In genomic region chr10:33153968-33154327, GRCh38 we compare ENCODE assay signal across 17 cellular contexts.
DNase-seq lines count a peak whose midpoint lies in the region; ATAC-seq, FAIRE-seq and TF ChIP-seq lines count a peak whose summit lies in the region.
"Had no signal": no experiment of that assay in that cellular context is flagged by ENCODE, and none has a peak within 500 bp of the region (broad histone marks: within the 10 kb centered on the region; RNA-seq: fewer than 3 reads in every experiment).

No MANE protein-coding gene starts in this region.

- peak overlapping the region; percentile 28 for H3K4me3 ChIP-seq in naive thymus-derived CD4-positive, alpha-beta T cell (ENCODE audit: low read length)
- no peak overlapping the region for H3K4me3 ChIP-seq in upper lobe of left lung
- H3K4me3 ChIP-seq: cardiac muscle cell, ovary, Peyer's patch, upper lobe of right lung had no signal

- H3K36me3 Mint-ChIP-seq in activated CD4-positive, alpha-beta T cell treated with anti-CD3 and anti-CD28 coated beads, Interleukin-2, amount 10 ng/mL, durations not matched to agents 24 days and 14 days (ENCODE audit: low read depth), result no peaks in the 10 kb centered on the region
- no peaks in the 10 kb centered on the region for H3K36me3 Mint-ChIP-seq in CD4-positive, alpha-beta T cell (ENCODE audit: low read depth)
- peaks cover 7% of the 10 kb centered on the region for H3K36me3 Mint-ChIP-seq in T-helper 2 cell treated with Interferon-gamma antibody and Interleukin-4, amounts not matched to agents 5 μg/mL and 100 μg/mL, for 36 hours (ENCODE audit: low read depth)
- peaks cover 0 to 6% (median 0%) of the 10 kb centered on the region in 5 donors for H3K36me3 Mint-ChIP-seq in naive thymus-derived CD4-positive, alpha-beta T cell

- peaks cover 15 to 57% of the 10 kb centered on the region in 2 donors for H3K4me1 ChIP-seq in naive thymus-derived CD4-positive, alpha-beta T cell (ENCODE audit: control insufficient read depth in 2 of 2, insufficient read depth in 2 of 2, low read length in 2 of 2)
- peaks cover 0 to 19% (median 8%) of the 10 kb centered on the region in 4 donors for H3K4me1 ChIP-seq in upper lobe of left lung
- H3K4me1 ChIP-seq: Peyer's patch had no signal

- ATAC-seq in CD4-positive, alpha-beta T cell (ENCODE audit: poor library complexity), result peak; percentile 18
- peak; percentile 31 for ATAC-seq in naive thymus-derived CD4-positive, alpha-beta T cell
- ATAC-seq in upper lobe of left lung (ENCODE audit: low FRiP score in 2 of 2), result no peak
- ATAC-seq: upper lobe of right lung had no signal

- H3K27ac Mint-ChIP-seq in activated CD4-positive, alpha-beta T cell treated with anti-CD3 and anti-CD28 coated beads, Interleukin-2, amount 10 ng/mL, durations not matched to agents 24 days and 14 days, result peak overlapping the region; percentile 51
- H3K27ac Mint-ChIP-seq in CD4-positive, alpha-beta T cell, result peak overlapping the region; percentile 91
- H3K27ac Mint-ChIP-seq in T-helper 2 cell treated with Interferon-gamma antibody and Interleukin-4, amounts not matched to agents 5 μg/mL and 100 μg/mL, for 36 hours, result peak overlapping the region; percentile 86
- H3K27ac Mint-ChIP-seq in naive thymus-derived CD4-positive, alpha-beta T cell, result peak overlapping the region in 8 of 9 donors; percentile 51 to 81 (median 71)

- WGBS in upper lobe of left lung, 2 donors, result 71 to 85% methylated on average over 3 of the region's 3 CpGs

- intact Hi-C loops in activated CD4-positive, alpha-beta T cell treated with anti-CD3 and anti-CD28 coated beads, Interleukin-2, amount 10 ng/mL, durations not matched to agents 24 days and 14 days (cut with micrococcal nuclease), result loop anchor here (1.0 to 2.0 kb wide), 2 partner anchors 20 to 33 kb away; no protein-coding TSS in a partner anchor
- intact Hi-C loops in CD4-positive, alpha-beta T cell (cut with DNase I, micrococcal nuclease), result loop anchor here (2.0 to 10.0 kb wide), 5 partner anchors 15 to 709 kb away; partner anchors contain the start of gene CCDC7 (in 1 of the 2)
- intact Hi-C loops in naive thymus-derived CD4-positive, alpha-beta T cell (cut with micrococcal nuclease), result loop anchor here (2.0 to 5.0 kb wide), 4 partner anchors 15 to 777 kb away; no protein-coding TSS in a partner anchor

- H3K27me3 ChIP-seq in CD4-positive, alpha-beta T cell (ENCODE audit: control insufficient read depth, insufficient read depth, low read length), result no peaks in the 10 kb centered on the region
- no peaks in the 10 kb centered on the region for H3K27me3 ChIP-seq in naive thymus-derived CD4-positive, alpha-beta T cell (ENCODE audit: control insufficient read depth in 2 of 2, insufficient read depth in 2 of 2, low read length in 2 of 2)
- H3K27me3 ChIP-seq in upper lobe of left lung, result no peaks in the 10 kb centered on the region
- H3K27me3 ChIP-seq: cardiac muscle cell, ovary, Peyer's patch, upper lobe of right lung had no signal

- DNase-seq in activated CD4-positive, alpha-beta T cell treated with anti-CD3 and anti-CD28 coated beads, Interleukin-2, amount 10 ng/mL, durations not matched to agents 24 days and 14 days, result peak; percentile 67
- no peak for DNase-seq in activated CD4-positive, alpha-beta T cell treated with anti-CD3 and anti-CD28 coated beads, Interleukin-2, amount 50 U/mL, for 48 hours
- no peak for DNase-seq in CD4-positive, alpha-beta T cell
- no peak for DNase-seq in T-helper 2 cell treated with Interferon-gamma antibody and Interleukin-4, amounts not matched to agents 5 μg/mL and 100 μg/mL, for 36 hours (ENCODE audit: low spot score)
- no peak for DNase-seq in naive thymus-derived CD4-positive, alpha-beta T cell
- DNase-seq in upper lobe of left lung (no peak), DMS153 (lab: John Stamatoyannopoulos, UW) (no peak), RCC 7860 (ENCODE audit: low spot score) (no peak)
- DNase-seq: 8988T; effector CD8-positive, alpha-beta T cell; NCI-H524 treated with DMSO at 0.1 percent for 48 hours; ovary; Peyer's patch; small intestine; upper lobe of right lung had no signal

- TF ChIP-seq EP300 in upper lobe of left lung (IDR thresholded peaks at IDR 0.05), result no peak

- POLR2A ChIA-PET in CD4-positive, alpha-beta T cell (lab: Charles Lee), result interaction anchor here (1.0 to 4.3 kb wide), 12 partner anchors 10 to 173 kb away, joined by 3 to 33 read pairs (median 5); no protein-coding TSS in a partner anchor
- POLR2A ChIA-PET in naive thymus-derived CD4-positive, alpha-beta T cell (lab: Charles Lee), result interaction anchor here (1.0 to 3.5 kb wide), 4 partner anchors 10 to 38 kb away, joined by 3 to 22 read pairs (median 4); no protein-coding TSS in a partner anchor

- peaks cover 29% of the 10 kb centered on the region for H3K4me1 Mint-ChIP-seq in activated CD4-positive, alpha-beta T cell treated with anti-CD3 and anti-CD28 coated beads, Interleukin-2, amount 10 ng/mL, durations not matched to agents 24 days and 14 days
- H3K4me1 Mint-ChIP-seq in CD4-positive, alpha-beta T cell (ENCODE audit: low read depth), result peaks cover 58% of the 10 kb centered on the region
- H3K4me1 Mint-ChIP-seq in T-helper 2 cell treated with Interferon-gamma antibody and Interleukin-4, amounts not matched to agents 5 μg/mL and 100 μg/mL, for 36 hours (ENCODE audit: low read depth), result peaks cover 43% of the 10 kb centered on the region
- peaks cover 8 to 51% (median 45%) of the 10 kb centered on the region in 7 donors for H3K4me1 Mint-ChIP-seq in naive thymus-derived CD4-positive, alpha-beta T cell

- no peak for TF ChIP-seq CTCF in CD4-positive, alpha-beta T cell (IDR thresholded peaks at IDR 0.05)
- no peak for TF ChIP-seq CTCF in upper lobe of left lung (IDR thresholded peaks at IDR 0.05)

- no peak overlapping the region for H3K4me3 Mint-ChIP-seq in activated CD4-positive, alpha-beta T cell treated with anti-CD3 and anti-CD28 coated beads, Interleukin-2, amount 10 ng/mL, durations not matched to agents 24 days and 14 days
- H3K4me3 Mint-ChIP-seq in CD4-positive, alpha-beta T cell, result peak overlapping the region; percentile 47
- H3K4me3 Mint-ChIP-seq in T-helper 2 cell treated with Interferon-gamma antibody and Interleukin-4, amounts not matched to agents 5 μg/mL and 100 μg/mL, for 36 hours, result peak overlapping the region; percentile 44
- H3K4me3 Mint-ChIP-seq in naive thymus-derived CD4-positive, alpha-beta T cell, result peak overlapping the region in 6 of 10 donors; percentile 3 to 56 (median 45)

- H3K9me3 ChIP-seq in CD4-positive, alpha-beta T cell (ENCODE audit: control insufficient read depth, low read length), result no peaks in the 10 kb centered on the region
- H3K9me3 ChIP-seq in naive thymus-derived CD4-positive, alpha-beta T cell (ENCODE audit: control insufficient read depth in 2 of 3, low read length in 3 of 3), result no peaks in the 10 kb centered on the region
- no peaks in the 10 kb centered on the region for H3K9me3 ChIP-seq in upper lobe of left lung
- H3K9me3 ChIP-seq: ovary, Peyer's patch, upper lobe of right lung had no signal

- no peak for TF ChIP-seq POLR2A in upper lobe of left lung (IDR thresholded peaks at IDR 0.05)

- CTCF ChIA-PET in CD4-positive, alpha-beta T cell (lab: Charles Lee), result interaction anchor here (1.0 to 3.6 kb wide), 4 partner anchors 11 to 144 kb away, joined by 3 to 33 read pairs (median 12); no protein-coding TSS in a partner anchor
- CTCF ChIA-PET in naive thymus-derived CD4-positive, alpha-beta T cell (lab: Charles Lee), result interaction anchor here (0.6 to 2.4 kb wide), 6 partner anchors 9 to 358 kb away, joined by 3 to 12 read pairs (median 4); no protein-coding TSS in a partner anchor

- H3K27ac ChIP-seq in CD4-positive, alpha-beta T cell (ENCODE audit: low read depth, low read length), result peak overlapping the region; percentile 44
- no peak overlapping the region for H3K27ac ChIP-seq in naive thymus-derived CD4-positive, alpha-beta T cell (ENCODE audit: low read depth, low read length)
- peak overlapping the region in 1 of 4 donors; percentile 11 for H3K27ac ChIP-seq in upper lobe of left lung
- H3K27ac ChIP-seq: C4-2B, cardiac muscle cell, ovary, Peyer's patch, upper lobe of right lung had no signal

- no peaks in the 10 kb centered on the region for H3K36me3 ChIP-seq in naive thymus-derived CD4-positive, alpha-beta T cell (ENCODE audit: control insufficient read depth in 2 of 3, insufficient read depth in 3 of 3, low read length in 3 of 3)
- H3K36me3 ChIP-seq in upper lobe of left lung, result no peaks in the 10 kb centered on the region
- H3K36me3 ChIP-seq: cardiac muscle cell, ovary, Peyer's patch, upper lobe of right lung had no signal

- no peak for FAIRE-seq in RCC 7860 (lab: Jason Lieb, UNC)
- FAIRE-seq: small intestine had no signal

- H3K9me3 Mint-ChIP-seq in activated CD4-positive, alpha-beta T cell treated with anti-CD3 and anti-CD28 coated beads, Interleukin-2, amount 10 ng/mL, durations not matched to agents 24 days and 14 days, result no peaks in the 10 kb centered on the region
- peaks cover 2% of the 10 kb centered on the region for H3K9me3 Mint-ChIP-seq in CD4-positive, alpha-beta T cell
- H3K9me3 Mint-ChIP-seq in T-helper 2 cell treated with Interferon-gamma antibody and Interleukin-4, amounts not matched to agents 5 μg/mL and 100 μg/mL, for 36 hours, result no peaks in the 10 kb centered on the region
- peaks cover 0 to 4% (median 0%) of the 10 kb centered on the region in 11 donors for H3K9me3 Mint-ChIP-seq in naive thymus-derived CD4-positive, alpha-beta T cell

- no peaks in the 10 kb centered on the region for H3K27me3 Mint-ChIP-seq in activated CD4-positive, alpha-beta T cell treated with anti-CD3 and anti-CD28 coated beads, Interleukin-2, amount 10 ng/mL, durations not matched to agents 24 days and 14 days
- H3K27me3 Mint-ChIP-seq in CD4-positive, alpha-beta T cell, result no peaks in the 10 kb centered on the region
- H3K27me3 Mint-ChIP-seq in T-helper 2 cell treated with Interferon-gamma antibody and Interleukin-4, amounts not matched to agents 5 μg/mL and 100 μg/mL, for 36 hours (ENCODE audit: low read depth), result no peaks in the 10 kb centered on the region
- no peaks in the 10 kb centered on the region for H3K27me3 Mint-ChIP-seq in naive thymus-derived CD4-positive, alpha-beta T cell

Comparison
In these comparisons a context has a peak if more than half of its experiments do, and no peak if none do; other contexts are left out.
1. ATAC-seq: peak in CD4-positive, alpha-beta T cell (single experiment) and naive thymus-derived CD4-positive, alpha-beta T cell (single experiment); none in upper lobe of left lung (0 of 2).
2. Peak in every context shown above with its lines, with median percentiles within 50 percentile points of each other: H3K27ac Mint-ChIP-seq.